In the genomic region with DNA sequence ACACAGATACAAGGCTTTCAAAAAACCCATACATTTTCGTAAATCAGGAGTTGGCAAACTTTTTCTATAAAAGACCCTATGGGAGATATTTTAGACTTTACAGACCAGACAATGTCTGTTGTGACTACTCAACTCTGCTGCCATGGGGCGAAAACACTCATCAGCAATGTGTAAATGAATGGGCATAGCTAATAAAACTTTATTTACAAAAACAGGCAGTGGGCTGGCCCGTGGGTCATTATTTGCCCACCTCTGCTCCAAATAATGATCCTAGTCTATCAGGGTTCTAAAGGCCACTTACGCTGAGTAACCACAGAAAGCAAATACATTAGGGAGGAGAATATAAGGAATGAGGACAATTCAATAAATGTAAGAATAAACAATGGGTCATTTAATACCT, we compare ENCODE assay signal across 2 cellular contexts.
TF ChIP-seq lines count a peak whose summit lies in the region.

No MANE protein-coding gene starts in this region.

TF ChIP-seq in HepG2, 621 proteins besides CTCF, POLR2A, EP300 and RAD21:
- TF ChIP-seq PPARG (CRISPR knock-in tag; conservative IDR thresholded peaks at IDR 0.05) (0 out of 2 replicates have a peak, but pooled peaks have one; percentile 18), TBX3 (IDR thresholded peaks at IDR 0.05; ENCODE audit: borderline replicate concordance) (0 out of 2 replicates have a peak, but pooled peaks have one; percentile 24), ZBTB40 (IDR thresholded peaks at IDR 0.05) (peak; percentile 84), ZBTB40 (CRISPR knock-in tag; IDR thresholded peaks at IDR 0.05) (peak; percentile 99), TBX2 (CRISPR knock-in tag; IDR thresholded peaks at IDR 0.05; ENCODE audit: borderline replicate concordance) (0 out of 2 replicates have a peak, but pooled peaks have one; percentile 17), GATA4 (IDR thresholded peaks at IDR 0.05; ENCODE audit: borderline replicate concordance, low read depth) (no peak)

TF ChIP-seq in K562, 482 proteins besides CTCF, POLR2A, EP300 and RAD21:
- peak; percentile 89 for TF ChIP-seq ZBTB40 (IDR thresholded peaks at IDR 0.05)
- TF ChIP-seq ZBTB40 (CRISPR knock-in tag; IDR thresholded peaks at IDR 0.05) = peak; percentile 65
- no peak for TF ChIP-seq CBX2 (IDR thresholded peaks at IDR 0.05; ENCODE audit: insufficient read depth, low read length, poor library complexity, severe bottlenecking)
- TF ChIP-seq ETV6 (IDR thresholded peaks at IDR 0.05; ENCODE audit: borderline replicate concordance in 1 of 2, low read depth in 2 of 2, low read length in 1 of 2) = no peak
- no peak for TF ChIP-seq ETV6 (CRISPR knock-in tag; IDR thresholded peaks at IDR 0.05; ENCODE audit: borderline replicate concordance)
